ENCODE assay signal across 9 cellular contexts in the genomic region with DNA sequence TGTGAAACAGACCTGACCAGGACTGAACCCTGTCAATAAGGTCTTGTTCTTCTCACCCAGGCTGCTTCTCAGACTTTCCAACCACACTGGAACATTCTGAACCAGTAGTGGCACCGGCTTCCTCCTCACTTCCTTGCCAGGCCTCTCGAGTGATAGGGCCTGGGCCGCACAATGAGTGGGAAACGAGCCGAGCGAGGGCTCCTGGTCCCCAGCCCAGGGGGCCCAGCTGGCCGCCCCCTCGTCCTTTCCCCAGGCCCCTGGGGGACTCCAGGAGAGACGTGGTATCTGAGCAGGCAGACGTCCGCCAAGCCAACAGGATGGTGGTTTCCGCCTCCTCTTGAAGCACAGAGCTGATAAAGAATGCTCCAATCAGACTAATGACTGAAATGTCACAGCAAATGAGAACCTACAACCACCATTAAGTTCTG.
DNase-seq lines count a peak whose midpoint lies in the region; ATAC-seq and TF ChIP-seq lines count a peak whose summit lies in the region.
"Had no signal": no experiment of that assay in that cellular context is flagged by ENCODE, and none has a peak within 500 bp of the region (broad histone marks: within the 10 kb centered on the region; RNA-seq: fewer than 3 reads in every experiment).

No MANE protein-coding gene starts in this region.

- peak overlapping the region; percentile 64 to 67 (median 67) for H3K27ac Mint-ChIP-seq in CD4-positive, CD25-positive, alpha-beta regulatory T cell
- H3K27ac Mint-ChIP-seq in natural killer cell treated with Interleukin-12 subunit alpha and Interleukin-12 subunit beta and Interleukin-15 and Interleukin-18, amount 100 ng/mL, for 72 hours, result peak overlapping the region; percentile 52 to 78
- H3K27ac Mint-ChIP-seq in type B pancreatic cell, result no peak overlapping the region

- H3K4me1 Mint-ChIP-seq in CD4-positive, CD25-positive, alpha-beta regulatory T cell, result peaks cover 7 to 33% (median 26%) of the 10 kb centered on the region in 4 donors
- H3K4me1 Mint-ChIP-seq in natural killer cell treated with Interleukin-12 subunit alpha and Interleukin-12 subunit beta and Interleukin-15 and Interleukin-18, amount 100 ng/mL, for 72 hours (ENCODE audit: low read depth in 2 of 2), result peaks cover 31 to 40% of the 10 kb centered on the region in 2 donors
- H3K4me1 Mint-ChIP-seq in type B pancreatic cell (ENCODE audit: unreplicated experiment), result peaks cover 29% of the 10 kb centered on the region

- intact Hi-C loops in aorta (cut with DNase I), result no loop called here

- peaks cover 6% of the 10 kb centered on the region for H3K4me1 ChIP-seq in CD4-positive, CD25-positive, alpha-beta regulatory T cell (ENCODE audit: control insufficient read depth, insufficient read depth, low read length, poor library complexity, severe bottlenecking)
- peaks cover 3 to 7% of the 10 kb centered on the region in 2 donors for H3K4me1 ChIP-seq in aorta (ENCODE audit: control insufficient read depth in 1 of 2, insufficient read depth in 2 of 2, low read length in 2 of 2)

- no peaks in the 10 kb centered on the region for H3K27me3 ChIP-seq in CD4-positive, CD25-positive, alpha-beta regulatory T cell (ENCODE audit: control insufficient read depth, insufficient read depth, low read length)
- H3K27me3 ChIP-seq in aorta (ENCODE audit: control insufficient read depth in 1 of 2, insufficient read depth in 2 of 2, low read length in 1 of 2), result no peaks in the 10 kb centered on the region

- peak; percentile 72 to 81 for ATAC-seq in CD4-positive, CD25-positive, alpha-beta regulatory T cell (ENCODE audit: low read depth in 2 of 2)
- ATAC-seq in HG02938 (IDR thresholded peaks at IDR 0.05; ENCODE audit: unreplicated experiment) (peak; percentile 52), aorta (ENCODE audit: low FRiP score) (peak; percentile 81)
- peak; percentile 80 for ATAC-seq in natural killer cell treated with Interleukin-12 subunit alpha and Interleukin-12 subunit beta and Interleukin-15 and Interleukin-18, amount 100 ng/mL, for 72 hours

- peak overlapping the region in 2 of 4 donors; percentile 36 to 67 for H3K4me3 Mint-ChIP-seq in CD4-positive, CD25-positive, alpha-beta regulatory T cell
- peak overlapping the region; percentile 57 for H3K4me3 Mint-ChIP-seq in natural killer cell treated with Interleukin-12 subunit alpha and Interleukin-12 subunit beta and Interleukin-15 and Interleukin-18, amount 100 ng/mL, for 72 hours
- no peak overlapping the region for H3K4me3 Mint-ChIP-seq in type B pancreatic cell

- H3K36me3 ChIP-seq in CD4-positive, CD25-positive, alpha-beta regulatory T cell (ENCODE audit: control insufficient read depth, insufficient read depth, low read length), result no peaks in the 10 kb centered on the region
- H3K36me3 ChIP-seq in aorta (ENCODE audit: control insufficient read depth in 1 of 2, insufficient read depth in 2 of 2, low read length in 1 of 2), result no peaks in the 10 kb centered on the region

- 16 to 28% methylated on average over 12 of the region's 12 CpGs for whole genome bisulfite sequencing in aorta, 2 donors

- H3K9me3 ChIP-seq in CD4-positive, CD25-positive, alpha-beta regulatory T cell (ENCODE audit: control insufficient read depth in 2 of 2, low read length in 2 of 2), result no peaks in the 10 kb centered on the region
- no peaks in the 10 kb centered on the region for H3K9me3 ChIP-seq in aorta (ENCODE audit: control insufficient read depth, low read length)

- H3K4me3 ChIP-seq in CD4-positive, CD25-positive, alpha-beta regulatory T cell (ENCODE audit: low read depth, low read length), result peak overlapping the region; percentile 49
- H3K4me3 ChIP-seq in aorta (ENCODE audit: low read length in 2 of 2), result no peak overlapping the region

- H3K36me3 Mint-ChIP-seq in CD4-positive, CD25-positive, alpha-beta regulatory T cell, result peaks cover 14% of the 10 kb centered on the region
- H3K36me3 Mint-ChIP-seq in natural killer cell treated with Interleukin-12 subunit alpha and Interleukin-12 subunit beta and Interleukin-15 and Interleukin-18, amount 100 ng/mL, for 72 hours, result peaks cover 4% of the 10 kb centered on the region
- no peaks in the 10 kb centered on the region for H3K36me3 Mint-ChIP-seq in type B pancreatic cell

- DNase-seq in CD4-positive, CD25-positive, alpha-beta regulatory T cell, result peak in 2 of 3 donors; percentile 30 to 52
- DNase-seq in activated T-helper 9 cell treated with anti-CD3 and anti-CD28 coated beads, Interleukin-2, amount 50 U/mL, for 16 hours (ENCODE audit: low read depth), result peak; percentile 11
- DNase-seq in natural killer cell treated with Interleukin-12 subunit alpha and Interleukin-12 subunit beta and Interleukin-15 and Interleukin-18, amount 100 ng/mL, for 72 hours (ENCODE audit: low spot score), result peak; percentile 71
- peak in 1 of 2 donors; percentile 50 for DNase-seq in aorta
- no peak for DNase-seq in A172 (ENCODE audit: low spot score)
- no peak for DNase-seq in type B pancreatic cell (ENCODE audit: extremely low spot score, unreplicated experiment)
- no peak for DNase-seq in NCI-H2081 (lab: John Stamatoyannopoulos, UW)

- TF ChIP-seq CTCF in type B pancreatic cell (conservative IDR thresholded peaks at IDR 0.05), result no peak

- H3K9me3 Mint-ChIP-seq in CD4-positive, CD25-positive, alpha-beta regulatory T cell, result no peaks in the 10 kb centered on the region
- H3K9me3 Mint-ChIP-seq in natural killer cell treated with Interleukin-12 subunit alpha and Interleukin-12 subunit beta and Interleukin-15 and Interleukin-18, amount 100 ng/mL, for 72 hours, result no peaks in the 10 kb centered on the region
- H3K9me3 Mint-ChIP-seq in type B pancreatic cell, result peaks cover 5% of the 10 kb centered on the region

- H3K27ac ChIP-seq in CD4-positive, CD25-positive, alpha-beta regulatory T cell (ENCODE audit: insufficient read depth, low read length, poor library complexity, severe bottlenecking), result no peak overlapping the region
- peak overlapping the region in 1 of 2 donors; percentile 70 for H3K27ac ChIP-seq in aorta (ENCODE audit: low read depth in 1 of 2, low read length in 2 of 2)
- H3K27ac ChIP-seq: C4-2B had no signal

- no peaks in the 10 kb centered on the region for H3K27me3 Mint-ChIP-seq in CD4-positive, CD25-positive, alpha-beta regulatory T cell
- no peaks in the 10 kb centered on the region for H3K27me3 Mint-ChIP-seq in natural killer cell treated with Interleukin-12 subunit alpha and Interleukin-12 subunit beta and Interleukin-15 and Interleukin-18, amount 100 ng/mL, for 72 hours
- H3K27me3 Mint-ChIP-seq in type B pancreatic cell, result peaks cover 3% of the 10 kb centered on the region

Comparison
In these comparisons a context has a peak if more than half of its experiments do, and no peak if none do; other contexts are left out.
1. DNase-seq: peak in CD4-positive, CD25-positive, alpha-beta regulatory T cell (2 of 3), activated T-helper 9 cell treated with anti-CD3 and anti-CD28 coated beads, Interleukin-2, amount 50 U/mL, for 16 hours (single experiment) and natural killer cell treated with Interleukin-12 subunit alpha and Interleukin-12 subunit beta and Interleukin-15 and Interleukin-18, amount 100 ng/mL, for 72 hours (single experiment); none in A172 (single experiment), type B pancreatic cell (single experiment) and NCI-H2081 (0 of 2).
2. Peak in every context shown above with its lines, with median percentiles within 50 percentile points of each other: ATAC-seq.